ENCODE assay signal across 1 cellular context in the genomic region with DNA sequence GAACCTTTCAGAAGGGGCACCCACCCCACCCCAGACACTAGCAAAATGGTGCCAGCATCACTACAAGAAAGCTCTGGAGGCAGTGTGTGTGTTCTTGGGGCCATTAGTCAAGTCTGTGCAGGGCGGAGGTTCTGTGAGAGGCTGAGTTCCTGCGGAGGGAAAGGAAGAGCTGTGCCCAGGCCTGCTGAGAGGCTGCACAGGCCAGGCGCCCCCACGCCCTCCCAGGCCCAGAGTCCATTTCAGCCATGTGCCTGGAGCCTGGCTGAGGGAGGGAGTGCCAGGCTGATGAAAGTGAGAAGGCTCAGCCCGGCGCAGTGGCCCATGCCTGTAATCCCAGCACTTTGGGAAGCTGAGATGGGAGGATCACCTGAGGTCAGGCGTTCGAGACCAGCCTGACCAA.
TF ChIP-seq lines count a peak whose summit lies in the region.

No MANE protein-coding gene starts in this region.

TF ChIP-seq in HepG2, 621 proteins besides CTCF, POLR2A, EP300 and RAD21 (continued from another document):
- TF ChIP-seq, protein P1, sequence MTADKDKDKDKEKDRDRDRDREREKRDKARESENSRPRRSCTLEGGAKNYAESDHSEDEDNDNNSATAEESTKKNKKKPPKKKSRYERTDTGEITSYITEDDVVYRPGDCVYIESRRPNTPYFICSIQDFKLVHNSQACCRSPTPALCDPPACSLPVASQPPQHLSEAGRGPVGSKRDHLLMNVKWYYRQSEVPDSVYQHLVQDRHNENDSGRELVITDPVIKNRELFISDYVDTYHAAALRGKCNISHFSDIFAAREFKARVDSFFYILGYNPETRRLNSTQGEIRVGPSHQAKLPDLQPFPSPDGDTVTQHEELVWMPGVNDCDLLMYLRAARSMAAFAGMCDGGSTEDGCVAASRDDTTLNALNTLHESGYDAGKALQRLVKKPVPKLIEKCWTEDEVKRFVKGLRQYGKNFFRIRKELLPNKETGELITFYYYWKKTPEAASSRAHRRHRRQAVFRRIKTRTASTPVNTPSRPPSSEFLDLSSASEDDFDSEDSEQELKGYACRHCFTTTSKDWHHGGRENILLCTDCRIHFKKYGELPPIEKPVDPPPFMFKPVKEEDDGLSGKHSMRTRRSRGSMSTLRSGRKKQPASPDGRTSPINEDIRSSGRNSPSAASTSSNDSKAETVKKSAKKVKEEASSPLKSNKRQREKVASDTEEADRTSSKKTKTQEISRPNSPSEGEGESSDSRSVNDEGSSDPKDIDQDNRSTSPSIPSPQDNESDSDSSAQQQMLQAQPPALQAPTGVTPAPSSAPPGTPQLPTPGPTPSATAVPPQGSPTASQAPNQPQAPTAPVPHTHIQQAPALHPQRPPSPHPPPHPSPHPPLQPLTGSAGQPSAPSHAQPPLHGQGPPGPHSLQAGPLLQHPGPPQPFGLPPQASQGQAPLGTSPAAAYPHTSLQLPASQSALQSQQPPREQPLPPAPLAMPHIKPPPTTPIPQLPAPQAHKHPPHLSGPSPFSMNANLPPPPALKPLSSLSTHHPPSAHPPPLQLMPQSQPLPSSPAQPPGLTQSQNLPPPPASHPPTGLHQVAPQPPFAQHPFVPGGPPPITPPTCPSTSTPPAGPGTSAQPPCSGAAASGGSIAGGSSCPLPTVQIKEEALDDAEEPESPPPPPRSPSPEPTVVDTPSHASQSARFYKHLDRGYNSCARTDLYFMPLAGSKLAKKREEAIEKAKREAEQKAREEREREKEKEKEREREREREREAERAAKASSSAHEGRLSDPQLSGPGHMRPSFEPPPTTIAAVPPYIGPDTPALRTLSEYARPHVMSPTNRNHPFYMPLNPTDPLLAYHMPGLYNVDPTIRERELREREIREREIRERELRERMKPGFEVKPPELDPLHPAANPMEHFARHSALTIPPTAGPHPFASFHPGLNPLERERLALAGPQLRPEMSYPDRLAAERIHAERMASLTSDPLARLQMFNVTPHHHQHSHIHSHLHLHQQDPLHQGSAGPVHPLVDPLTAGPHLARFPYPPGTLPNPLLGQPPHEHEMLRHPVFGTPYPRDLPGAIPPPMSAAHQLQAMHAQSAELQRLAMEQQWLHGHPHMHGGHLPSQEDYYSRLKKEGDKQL (CRISPR knock-in tag; IDR thresholded peaks at IDR 0.05; ENCODE audit: low read depth): no peak
- TF ChIP-seq ZFX (CRISPR knock-in tag; IDR thresholded peaks at IDR 0.05; ENCODE audit: low read depth) (0 out of 2 replicates have a peak, but pooled peaks have one; percentile 22), NRL (CRISPR knock-in tag; IDR thresholded peaks at IDR 0.05; ENCODE audit: borderline replicate concordance) (0 out of 2 replicates have a peak, but pooled peaks have one; percentile 20), SALL1 (CRISPR knock-in tag; IDR thresholded peaks at IDR 0.05) (0 out of 2 replicates have a peak, but pooled peaks have one; percentile 20)
